In the genomic region with DNA sequence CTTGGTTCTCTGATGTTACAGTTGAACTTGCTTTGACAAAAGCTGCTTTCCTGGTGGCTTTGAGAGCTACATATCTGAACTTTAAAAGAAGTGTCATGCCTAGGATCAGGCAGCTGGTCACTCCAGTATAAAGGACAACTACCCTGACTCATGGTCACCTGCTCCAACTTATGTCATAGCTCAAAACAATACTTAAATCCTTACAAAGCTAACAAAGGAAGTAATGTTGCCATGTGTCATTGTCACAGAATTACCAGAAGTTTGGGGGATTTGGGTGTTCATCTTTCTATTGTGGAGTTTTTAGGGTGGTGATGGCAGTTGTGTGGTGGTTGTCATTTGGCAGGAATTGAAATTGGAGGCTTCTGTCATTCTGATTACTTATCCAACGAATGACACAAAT, we compare ENCODE assay signal across 10 cellular contexts. TPM values are rescaled to one million over a fixed set of nuclear protein-coding genes. Genes with fewer than 3 reads are reported as not detected.
A peak's percentile ranks its signal among the peaks of the same experiment; 100 is the strongest.
DNase-seq lines count a peak whose midpoint lies in the region; ATAC-seq and TF ChIP-seq lines count a peak whose summit lies in the region.
"Had no signal": no experiment of that assay in that cellular context is flagged by ENCODE, and none has a peak within 500 bp of the region (broad histone marks: within the 10 kb centered on the region; RNA-seq: fewer than 3 reads in every experiment).

No MANE protein-coding gene starts in this region.

- peak overlapping the region; percentile 99 for H3K27ac Mint-ChIP-seq in activated CD4-positive, alpha-beta memory T cell treated with anti-CD3 and anti-CD28 coated beads for 36 hours
- H3K27ac Mint-ChIP-seq in activated CD4-positive, alpha-beta memory T cell treated with anti-CD3 and anti-CD28 coated beads, Interleukin-2, amount 10 ng/mL, durations not matched to agents 7 days and 5 days: no peak overlapping the region

- H3K4me1 ChIP-seq in stomach: peaks cover 27 to 57% (median 53%) of the 10 kb centered on the region in 4 donors

- no peaks in the 10 kb centered on the region for H3K36me3 ChIP-seq in stomach

- no peak overlapping the region for H3K4me3 ChIP-seq in stomach

- ATAC-seq in HG03521 (IDR thresholded peaks at IDR 0.05; ENCODE audit: unreplicated experiment): no peak
- no peak for ATAC-seq in HG03378 (IDR thresholded peaks at IDR 0.05; ENCODE audit: unreplicated experiment)
- ATAC-seq: foreskin keratinocyte had no signal

- no peak for TF ChIP-seq POLR2A in stomach (IDR thresholded peaks at IDR 0.05)

- no peaks in the 10 kb centered on the region for H3K27me3 ChIP-seq in layer of hippocampus (ENCODE audit: control insufficient read depth, insufficient read depth, low read length)
- no peaks in the 10 kb centered on the region for H3K27me3 ChIP-seq in stomach
- H3K27me3 ChIP-seq: foreskin keratinocyte had no signal

- CTCF ChIA-PET in activated CD4-positive, alpha-beta memory T cell treated with anti-CD3 and anti-CD28 coated beads for 36 hours (lab: Charles Lee): interaction anchor here (0.9 to 4.6 kb wide), 6 partner anchors 11 to 75 kb away, joined by 3 to 21 read pairs (median 5); a partner anchor contains a TSS
- CTCF ChIA-PET in activated CD4-positive, alpha-beta memory T cell treated with anti-CD3 and anti-CD28 coated beads, Interleukin-2, amount 10 ng/mL, durations not matched to agents 7 days and 5 days (lab: Charles Lee): interaction anchor here (1.1 to 3.5 kb wide), 5 partner anchors 15 to 74 kb away, joined by 3 to 17 read pairs (median 7); a partner anchor contains a TSS

- intact Hi-C loops in activated CD4-positive, alpha-beta memory T cell treated with anti-CD3 and anti-CD28 coated beads for 36 hours (cut with micrococcal nuclease): loop anchor here (1.0 to 10.0 kb wide), 4 partner anchors 51 to 1384 kb away; a partner anchor contains a TSS
- intact Hi-C loops in stomach (cut with DNase I; ENCODE audit: low total_unique reads): no loop called here

- H3K9me3 ChIP-seq in stomach: no peaks in the 10 kb centered on the region

- H3K27me3 Mint-ChIP-seq in activated CD4-positive, alpha-beta memory T cell treated with anti-CD3 and anti-CD28 coated beads for 36 hours: no peaks in the 10 kb centered on the region
- H3K27me3 Mint-ChIP-seq in activated CD4-positive, alpha-beta memory T cell treated with anti-CD3 and anti-CD28 coated beads, Interleukin-2, amount 10 ng/mL, durations not matched to agents 7 days and 5 days: no peaks in the 10 kb centered on the region

- POLR2A ChIA-PET in activated CD4-positive, alpha-beta memory T cell treated with anti-CD3 and anti-CD28 coated beads for 36 hours (lab: Charles Lee): no interaction called here
- POLR2A ChIA-PET in activated CD4-positive, alpha-beta memory T cell treated with anti-CD3 and anti-CD28 coated beads, Interleukin-2, amount 10 ng/mL, durations not matched to agents 7 days and 5 days (lab: Charles Lee): interaction anchor here (1.2 to 4.3 kb wide), 4 partner anchors 15 to 56 kb away, joined by 5 to 47 read pairs (median 6); a partner anchor contains a TSS

- DNase-seq in activated CD4-positive, alpha-beta memory T cell treated with anti-CD3 and anti-CD28 coated beads for 36 hours: no peak
- DNase-seq in activated CD4-positive, alpha-beta memory T cell treated with anti-CD3 and anti-CD28 coated beads, Interleukin-2, amount 10 ng/mL, durations not matched to agents 7 days and 5 days: no peak
- no peak for DNase-seq in stomach
- DNase-seq in activated gamma-delta T cell treated with Interleukin-2 at 50 U/mL for 16 hours: no peak
- DNase-seq: foreskin keratinocyte, NCI-H2029 had no signal

- H3K4me3 Mint-ChIP-seq in activated CD4-positive, alpha-beta memory T cell treated with anti-CD3 and anti-CD28 coated beads for 36 hours: peak overlapping the region; percentile 81
- H3K4me3 Mint-ChIP-seq in activated CD4-positive, alpha-beta memory T cell treated with anti-CD3 and anti-CD28 coated beads, Interleukin-2, amount 10 ng/mL, durations not matched to agents 7 days and 5 days: no peak overlapping the region

- 23 to 48% (median 38%) methylated on average over 1 of the region's 1 CpG for WGBS in stomach, 5 donors

- TF ChIP-seq CTCF in VCaP (conservative IDR thresholded peaks at IDR 0.05) (no peak), stomach (IDR thresholded peaks at IDR 0.05) (no peak)

- H3K9me3 Mint-ChIP-seq in activated CD4-positive, alpha-beta memory T cell treated with anti-CD3 and anti-CD28 coated beads for 36 hours: no peaks in the 10 kb centered on the region
- no peaks in the 10 kb centered on the region for H3K9me3 Mint-ChIP-seq in activated CD4-positive, alpha-beta memory T cell treated with anti-CD3 and anti-CD28 coated beads, Interleukin-2, amount 10 ng/mL, durations not matched to agents 7 days and 5 days

- H3K27ac ChIP-seq in VCaP (peak overlapping the region; percentile 98), layer of hippocampus (ENCODE audit: low read depth, low read length) (peak overlapping the region; percentile 93), stomach (peak overlapping the region in 4 of 5 donors; percentile 89 to 98 (median 96))

- no peaks in the 10 kb centered on the region for H3K36me3 Mint-ChIP-seq in activated CD4-positive, alpha-beta memory T cell treated with anti-CD3 and anti-CD28 coated beads for 36 hours
- H3K36me3 Mint-ChIP-seq in activated CD4-positive, alpha-beta memory T cell treated with anti-CD3 and anti-CD28 coated beads, Interleukin-2, amount 10 ng/mL, durations not matched to agents 7 days and 5 days (ENCODE audit: low read depth): peaks cover 3% of the 10 kb centered on the region

- peaks cover 37% of the 10 kb centered on the region for H3K4me1 Mint-ChIP-seq in activated CD4-positive, alpha-beta memory T cell treated with anti-CD3 and anti-CD28 coated beads for 36 hours (ENCODE audit: low read depth)
- H3K4me1 Mint-ChIP-seq in activated CD4-positive, alpha-beta memory T cell treated with anti-CD3 and anti-CD28 coated beads, Interleukin-2, amount 10 ng/mL, durations not matched to agents 7 days and 5 days: peaks cover 34% of the 10 kb centered on the region

- TF ChIP-seq EP300 in stomach (IDR thresholded peaks at IDR 0.05): no peak

RNA-seq across cellular contexts. Expression of a gene that starts 1.8 kb away (rescaled TPM):
- 10 to 100 TPM in 1 of 2 experiments, 1 to 10 TPM in 1; 8.8 to 10.3 TPM for total RNA-seq in activated CD4-positive, alpha-beta memory T cell treated with anti-CD3 and anti-CD28 coated beads for 36 hours
- total RNA-seq in activated CD4-positive, alpha-beta memory T cell treated with anti-CD3 and anti-CD28 coated beads, Interleukin-2, amount 10 ng/mL, durations not matched to agents 7 days and 5 days: 10 to 100 TPM; 25.1 to 27.8 TPM
- total RNA-seq in stomach: 10 to 100 TPM in 4 of 5 donors, under 1 TPM in 1; 0.29 to 57.5 (median 32.1) TPM
- polyA plus RNA-seq in stomach: 1 to 10 TPM; 2.3 to 7.5 (median 5.0) TPM

RNA-seq across cellular contexts. Expression of a gene that starts 52.9 kb away (rescaled TPM):
- 10 to 100 TPM; 18.5 to 19.0 TPM for total RNA-seq in activated CD4-positive, alpha-beta memory T cell treated with anti-CD3 and anti-CD28 coated beads for 36 hours
- total RNA-seq in activated CD4-positive, alpha-beta memory T cell treated with anti-CD3 and anti-CD28 coated beads, Interleukin-2, amount 10 ng/mL, durations not matched to agents 7 days and 5 days: 1 to 10 TPM; 5.2 to 5.3 TPM
- total RNA-seq in stomach: 10 to 100 TPM; 36.2 to 98.7 (median 71.0) TPM
- 10 to 100 TPM; 13.7 to 27.3 (median 20.6) TPM for polyA plus RNA-seq in stomach

RNA-seq across cellular contexts. Expression of a gene that starts 56.8 kb away (rescaled TPM):
- total RNA-seq in activated CD4-positive, alpha-beta memory T cell treated with anti-CD3 and anti-CD28 coated beads for 36 hours: 1 to 10 TPM; 6.2 to 7.3 TPM
- total RNA-seq in activated CD4-positive, alpha-beta memory T cell treated with anti-CD3 and anti-CD28 coated beads, Interleukin-2, amount 10 ng/mL, durations not matched to agents 7 days and 5 days: 1 to 10 TPM; 3.7 to 4.4 TPM
- 10 to 100 TPM in 2 of 5 donors, 1 to 10 TPM in 2, under 1 TPM in 1; 0.87 to 31.2 (median 8.8) TPM for total RNA-seq in stomach
- polyA plus RNA-seq in stomach: 1 to 10 TPM; 2.3 to 2.9 (median 2.4) TPM
